ENCODE assay signal across 1 cellular context in genomic region chr11:115548878-115549528, GRCh38.
TF ChIP-seq lines count a peak whose summit lies in the region.

No MANE protein-coding gene starts in this region.

TF ChIP-seq in HepG2, 621 proteins besides CTCF, POLR2A, EP300 and RAD21 (continues in another document):
- no peak for TF ChIP-seq FOXK1 (CRISPR knock-in tag; IDR thresholded peaks at IDR 0.05; ENCODE audit: borderline replicate concordance, low read depth)
- peak in 1 of 2 experiments; percentile 47; a peak in 1 of 4 replicates for TF ChIP-seq ATF4 (CRISPR knock-in tag; IDR thresholded peaks at IDR 0.05)
- TF ChIP-seq PHF21A (CRISPR knock-in tag; IDR thresholded peaks at IDR 0.05): peak; percentile 63; the same call in 1 of the 2 replicates
- no peak for TF ChIP-seq NCOA1 (CRISPR knock-in tag; IDR thresholded peaks at IDR 0.05)
- peak; percentile 28; the same call in 1 of the 2 replicates for TF ChIP-seq DMAP1 (CRISPR knock-in tag; IDR thresholded peaks at IDR 0.05)
- TF ChIP-seq RBFOX2 (IDR thresholded peaks at IDR 0.05; ENCODE audit: low read depth, low read length): no peak
- no peak for TF ChIP-seq PAF1 (CRISPR knock-in tag; IDR thresholded peaks at IDR 0.05)
- peak; percentile 35; the same call in 1 of the 2 replicates for TF ChIP-seq ZBTB43 (CRISPR knock-in tag; conservative IDR thresholded peaks at IDR 0.05)
- TF ChIP-seq ZNF563 (CRISPR knock-in tag; IDR thresholded peaks at IDR 0.05): no peak
- no peak for TF ChIP-seq ZNF790 (CRISPR knock-in tag; IDR thresholded peaks at IDR 0.05; ENCODE audit: borderline replicate concordance)
- TF ChIP-seq ZZZ3 (CRISPR knock-in tag; IDR thresholded peaks at IDR 0.05; ENCODE audit: borderline replicate concordance): no peak
- no peak for TF ChIP-seq ZNF672 (CRISPR knock-in tag; IDR thresholded peaks at IDR 0.05)
- TF ChIP-seq HNF1B (CRISPR knock-in tag; IDR thresholded peaks at IDR 0.05): peak; percentile 49
- no peak for TF ChIP-seq ZNF326 (CRISPR knock-in tag; IDR thresholded peaks at IDR 0.05; ENCODE audit: borderline replicate concordance)
- TF ChIP-seq RARG (CRISPR knock-in tag; IDR thresholded peaks at IDR 0.05; ENCODE audit: low read depth): no peak
- no peak for TF ChIP-seq ZSCAN9 (CRISPR knock-in tag; IDR thresholded peaks at IDR 0.05; ENCODE audit: borderline replicate concordance)
- 0 out of 2 replicates have a peak, but pooled peaks have one; percentile 28 for TF ChIP-seq ZNF292 (CRISPR knock-in tag; IDR thresholded peaks at IDR 0.05; ENCODE audit: borderline replicate concordance, low read depth)
- TF ChIP-seq SOX13 (IDR thresholded peaks at IDR 0.05): no peak
- peak in 1 of 2 experiments; percentile 42; a peak in 1 of 4 replicates for TF ChIP-seq SOX13 (CRISPR knock-in tag; conservative IDR thresholded peaks at IDR 0.05 in 1 of 2, IDR thresholded peaks at IDR 0.05 in 1 of 2)
- 0 out of 2 replicates have a peak, but pooled peaks have one; percentile 27 for TF ChIP-seq ZNF556 (CRISPR knock-in tag; IDR thresholded peaks at IDR 0.05; ENCODE audit: borderline replicate concordance)
- no peak for TF ChIP-seq ZNF781 (CRISPR knock-in tag; IDR thresholded peaks at IDR 0.05; ENCODE audit: borderline replicate concordance, not compliant biosample characterization)
- no peak for TF ChIP-seq POLR2AphosphoS5 (IDR thresholded peaks at IDR 0.05; ENCODE audit: low read depth, low read length)
- TF ChIP-seq MAFK (conservative IDR thresholded peaks at IDR 0.05 in 1 of 2, IDR thresholded peaks at IDR 0.05 in 1 of 2; ENCODE audit: low read length in 2 of 2): peak; percentile 63 to 71
- TF ChIP-seq ARID4A (CRISPR knock-in tag; IDR thresholded peaks at IDR 0.05; ENCODE audit: borderline replicate concordance): peak; percentile 22; the same call in 1 of the 2 replicates
- no peak for TF ChIP-seq MIER3 (CRISPR knock-in tag; IDR thresholded peaks at IDR 0.05; ENCODE audit: borderline replicate concordance)
- no peak for TF ChIP-seq ZBTB21 (CRISPR knock-in tag; IDR thresholded peaks at IDR 0.05)
- TF ChIP-seq KDM2A (CRISPR knock-in tag; IDR thresholded peaks at IDR 0.05; ENCODE audit: borderline replicate concordance, low read depth): 0 out of 2 replicates have a peak, but pooled peaks have one; percentile 25
- no peak for TF ChIP-seq ATAD3A (CRISPR knock-in tag; IDR thresholded peaks at IDR 0.05)
- TF ChIP-seq CEBPG (CRISPR knock-in tag; IDR thresholded peaks at IDR 0.05): peak; percentile 41; the same call in 1 of the 2 replicates
- TF ChIP-seq MEIS1 (CRISPR knock-in tag; IDR thresholded peaks at IDR 0.05; ENCODE audit: borderline replicate concordance): 0 out of 2 replicates have a peak, but pooled peaks have one; percentile 24
- 0 out of 2 replicates have a peak, but pooled peaks have one; percentile 25 for TF ChIP-seq ZSCAN20 (CRISPR knock-in tag; IDR thresholded peaks at IDR 0.05; ENCODE audit: borderline replicate concordance)
- peak; percentile 43; the same call in 1 of the 2 replicates for TF ChIP-seq CREM (IDR thresholded peaks at IDR 0.05)
- TF ChIP-seq CREM (CRISPR knock-in tag; IDR thresholded peaks at IDR 0.05): no peak
- TF ChIP-seq ZNF83 (CRISPR knock-in tag; IDR thresholded peaks at IDR 0.05; ENCODE audit: borderline replicate concordance): no peak
- TF ChIP-seq SP140L (CRISPR knock-in tag; IDR thresholded peaks at IDR 0.05; ENCODE audit: borderline replicate concordance): no peak
- TF ChIP-seq, protein P1, sequence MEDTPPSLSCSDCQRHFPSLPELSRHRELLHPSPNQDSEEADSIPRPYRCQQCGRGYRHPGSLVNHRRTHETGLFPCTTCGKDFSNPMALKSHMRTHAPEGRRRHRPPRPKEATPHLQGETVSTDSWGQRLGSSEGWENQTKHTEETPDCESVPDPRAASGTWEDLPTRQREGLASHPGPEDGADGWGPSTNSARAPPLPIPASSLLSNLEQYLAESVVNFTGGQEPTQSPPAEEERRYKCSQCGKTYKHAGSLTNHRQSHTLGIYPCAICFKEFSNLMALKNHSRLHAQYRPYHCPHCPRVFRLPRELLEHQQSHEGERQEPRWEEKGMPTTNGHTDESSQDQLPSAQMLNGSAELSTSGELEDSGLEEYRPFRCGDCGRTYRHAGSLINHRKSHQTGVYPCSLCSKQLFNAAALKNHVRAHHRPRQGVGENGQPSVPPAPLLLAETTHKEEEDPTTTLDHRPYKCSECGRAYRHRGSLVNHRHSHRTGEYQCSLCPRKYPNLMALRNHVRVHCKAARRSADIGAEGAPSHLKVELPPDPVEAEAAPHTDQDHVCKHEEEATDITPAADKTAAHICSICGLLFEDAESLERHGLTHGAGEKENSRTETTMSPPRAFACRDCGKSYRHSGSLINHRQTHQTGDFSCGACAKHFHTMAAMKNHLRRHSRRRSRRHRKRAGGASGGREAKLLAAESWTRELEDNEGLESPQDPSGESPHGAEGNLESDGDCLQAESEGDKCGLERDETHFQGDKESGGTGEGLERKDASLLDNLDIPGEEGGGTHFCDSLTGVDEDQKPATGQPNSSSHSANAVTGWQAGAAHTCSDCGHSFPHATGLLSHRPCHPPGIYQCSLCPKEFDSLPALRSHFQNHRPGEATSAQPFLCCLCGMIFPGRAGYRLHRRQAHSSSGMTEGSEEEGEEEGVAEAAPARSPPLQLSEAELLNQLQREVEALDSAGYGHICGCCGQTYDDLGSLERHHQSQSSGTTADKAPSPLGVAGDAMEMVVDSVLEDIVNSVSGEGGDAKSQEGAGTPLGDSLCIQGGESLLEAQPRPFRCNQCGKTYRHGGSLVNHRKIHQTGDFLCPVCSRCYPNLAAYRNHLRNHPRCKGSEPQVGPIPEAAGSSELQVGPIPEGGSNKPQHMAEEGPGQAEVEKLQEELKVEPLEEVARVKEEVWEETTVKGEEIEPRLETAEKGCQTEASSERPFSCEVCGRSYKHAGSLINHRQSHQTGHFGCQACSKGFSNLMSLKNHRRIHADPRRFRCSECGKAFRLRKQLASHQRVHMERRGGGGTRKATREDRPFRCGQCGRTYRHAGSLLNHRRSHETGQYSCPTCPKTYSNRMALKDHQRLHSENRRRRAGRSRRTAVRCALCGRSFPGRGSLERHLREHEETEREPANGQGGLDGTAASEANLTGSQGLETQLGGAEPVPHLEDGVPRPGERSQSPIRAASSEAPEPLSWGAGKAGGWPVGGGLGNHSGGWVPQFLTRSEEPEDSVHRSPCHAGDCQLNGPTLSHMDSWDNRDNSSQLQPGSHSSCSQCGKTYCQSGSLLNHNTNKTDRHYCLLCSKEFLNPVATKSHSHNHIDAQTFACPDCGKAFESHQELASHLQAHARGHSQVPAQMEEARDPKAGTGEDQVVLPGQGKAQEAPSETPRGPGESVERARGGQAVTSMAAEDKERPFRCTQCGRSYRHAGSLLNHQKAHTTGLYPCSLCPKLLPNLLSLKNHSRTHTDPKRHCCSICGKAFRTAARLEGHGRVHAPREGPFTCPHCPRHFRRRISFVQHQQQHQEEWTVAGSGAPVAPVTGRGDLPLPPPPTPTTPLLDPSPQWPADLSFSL (CRISPR knock-in tag; IDR thresholded peaks at IDR 0.05): no peak
- TF ChIP-seq ZNF362 (CRISPR knock-in tag; IDR thresholded peaks at IDR 0.05; ENCODE audit: borderline replicate concordance): no peak
- TF ChIP-seq, protein P2, sequence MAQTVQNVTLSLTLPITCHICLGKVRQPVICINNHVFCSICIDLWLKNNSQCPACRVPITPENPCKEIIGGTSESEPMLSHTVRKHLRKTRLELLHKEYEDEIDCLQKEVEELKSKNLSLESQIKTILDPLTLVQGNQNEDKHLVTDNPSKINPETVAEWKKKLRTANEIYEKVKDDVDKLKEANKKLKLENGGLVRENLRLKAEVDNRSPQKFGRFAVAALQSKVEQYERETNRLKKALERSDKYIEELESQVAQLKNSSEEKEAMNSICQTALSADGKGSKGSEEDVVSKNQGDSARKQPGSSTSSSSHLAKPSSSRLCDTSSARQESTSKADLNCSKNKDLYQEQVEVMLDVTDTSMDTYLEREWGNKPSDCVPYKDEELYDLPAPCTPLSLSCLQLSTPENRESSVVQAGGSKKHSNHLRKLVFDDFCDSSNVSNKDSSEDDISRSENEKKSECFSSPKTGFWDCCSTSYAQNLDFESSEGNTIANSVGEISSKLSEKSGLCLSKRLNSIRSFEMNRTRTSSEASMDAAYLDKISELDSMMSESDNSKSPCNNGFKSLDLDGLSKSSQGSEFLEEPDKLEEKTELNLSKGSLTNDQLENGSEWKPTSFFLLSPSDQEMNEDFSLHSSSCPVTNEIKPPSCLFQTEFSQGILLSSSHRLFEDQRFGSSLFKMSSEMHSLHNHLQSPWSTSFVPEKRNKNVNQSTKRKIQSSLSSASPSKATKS (CRISPR knock-in tag; IDR thresholded peaks at IDR 0.05): no peak
- TF ChIP-seq, protein P3, sequence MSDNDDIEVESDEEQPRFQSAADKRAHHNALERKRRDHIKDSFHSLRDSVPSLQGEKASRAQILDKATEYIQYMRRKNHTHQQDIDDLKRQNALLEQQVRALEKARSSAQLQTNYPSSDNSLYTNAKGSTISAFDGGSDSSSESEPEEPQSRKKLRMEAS (IDR thresholded peaks at IDR 0.05): 0 out of 2 replicates have a peak, but pooled peaks have one; percentile 24
- TF ChIP-seq BRD4 (CRISPR knock-in tag; IDR thresholded peaks at IDR 0.05): no peak
- TF ChIP-seq MIXL1 (CRISPR knock-in tag; IDR thresholded peaks at IDR 0.05): 0 out of 2 replicates have a peak, but pooled peaks have one; percentile 24
- TF ChIP-seq NRL (CRISPR knock-in tag; IDR thresholded peaks at IDR 0.05; ENCODE audit: borderline replicate concordance): no peak
- no peak for TF ChIP-seq ZNF274 (CRISPR knock-in tag; IDR thresholded peaks at IDR 0.05)
- TF ChIP-seq ZNF44 (CRISPR knock-in tag; IDR thresholded peaks at IDR 0.05): no peak
